ENCODE assay signal across 8 cellular contexts in the genomic region with DNA sequence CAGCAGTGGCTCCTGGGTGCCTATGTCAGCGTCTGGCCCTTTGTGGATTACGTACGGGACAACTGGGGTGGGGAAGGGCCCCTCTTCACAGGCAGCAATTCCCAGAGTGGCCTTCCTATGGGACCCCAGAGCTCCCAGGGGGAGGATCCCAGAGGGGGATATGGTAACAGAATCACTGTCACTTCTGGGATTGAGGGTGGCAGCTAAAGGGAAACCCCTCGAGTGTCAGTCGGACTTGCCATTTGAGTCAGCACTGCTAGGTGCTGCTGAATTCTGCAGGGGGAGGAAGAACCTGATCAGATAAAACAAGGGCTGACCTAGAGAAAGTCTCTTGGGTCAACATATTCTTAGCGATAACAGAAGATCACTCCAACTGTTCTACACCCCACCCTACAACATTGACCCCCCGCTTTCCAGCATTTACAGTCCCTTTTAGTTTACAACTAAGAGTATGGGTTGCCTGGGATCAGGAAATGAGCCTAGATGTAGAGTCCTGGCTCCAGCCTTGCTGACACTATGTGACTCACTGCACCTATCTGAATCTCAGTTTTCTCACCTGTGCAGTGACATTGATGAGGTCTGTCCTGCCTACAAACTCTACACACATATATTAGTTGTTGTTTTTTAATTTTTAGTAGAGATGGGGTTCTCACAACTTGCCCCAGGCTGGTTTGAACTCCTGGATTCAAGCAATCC. TPM values are rescaled to one million over a fixed set of nuclear protein-coding genes. Genes with fewer than 3 reads are reported as not detected.
A peak's percentile ranks its signal among the peaks of the same experiment; 100 is the strongest.
DNase-seq lines count a peak whose midpoint lies in the region; ATAC-seq and TF ChIP-seq lines count a peak whose summit lies in the region.

No MANE protein-coding gene starts in this region.

- H3K4me3 ChIP-seq in lower leg skin (ENCODE audit: low read depth, poor library complexity, severe bottlenecking), result no peak overlapping the region

- TF ChIP-seq CTCF in lower leg skin (IDR thresholded peaks at IDR 0.05), result no peak

- H3K4me1 Mint-ChIP-seq in activated naive CD8-positive, alpha-beta T cell treated with anti-CD3 and anti-CD28 coated beads for 36 hours, result peaks cover 58% of the 10 kb centered on the region

- peak overlapping the region; percentile 83 for H3K4me3 Mint-ChIP-seq in activated naive CD8-positive, alpha-beta T cell treated with anti-CD3 and anti-CD28 coated beads for 36 hours

- no peaks in the 10 kb centered on the region for H3K36me3 Mint-ChIP-seq in activated naive CD8-positive, alpha-beta T cell treated with anti-CD3 and anti-CD28 coated beads for 36 hours

- H3K9me3 Mint-ChIP-seq in activated naive CD8-positive, alpha-beta T cell treated with anti-CD3 and anti-CD28 coated beads for 36 hours, result peaks cover 1% of the 10 kb centered on the region

- peak overlapping the region; percentile 99 for H3K27ac Mint-ChIP-seq in activated naive CD8-positive, alpha-beta T cell treated with anti-CD3 and anti-CD28 coated beads for 36 hours

- 33 to 38% methylated on average over 7 of the region's 7 CpGs for WGBS in lower leg skin, 2 donors

- peak; percentile 60 for DNase-seq in LoVo (ENCODE audit: low spot score)
- DNase-seq in activated naive CD8-positive, alpha-beta T cell treated with anti-CD3 and anti-CD28 coated beads for 36 hours, result peak; percentile 76
- peak; percentile 75 for DNase-seq in islet precursor cell
- DNase-seq in stimulated activated CD8-positive, alpha-beta memory T cell treated with anti-CD3 and anti-CD28 coated beads, Interleukin-12 subunit alpha, Interleukin-12 subunit beta, amount 100 ng/mL, for 4 hours (ENCODE audit: low read depth), result peak; percentile 30
- no peak for DNase-seq in lower leg skin (ENCODE audit: low spot score in 2 of 2)
- no peak for DNase-seq in epidermal melanocyte (ENCODE audit: insufficient read length, low spot score)

- ATAC-seq in GM18498 (IDR thresholded peaks at IDR 0.05; ENCODE audit: unreplicated experiment), result peak; percentile 51
- peak; percentile 46 for ATAC-seq in GM21737 (IDR thresholded peaks at IDR 0.05; ENCODE audit: unreplicated experiment)

- no peaks in the 10 kb centered on the region for H3K27me3 Mint-ChIP-seq in activated naive CD8-positive, alpha-beta T cell treated with anti-CD3 and anti-CD28 coated beads for 36 hours

- intact Hi-C loops in lower leg skin (cut with DNase I; ENCODE audit: low total_unique reads), result no loop called here

- no peak for TF ChIP-seq POLR2A in lower leg skin (IDR thresholded peaks at IDR 0.05)

RNA-seq across cellular contexts. Expression of gene DDIT4, which starts 12.3 kb away (rescaled TPM):
- 100 to 1,000 TPM; 422 to 424 TPM for total RNA-seq in activated naive CD8-positive, alpha-beta T cell treated with anti-CD3 and anti-CD28 coated beads for 36 hours
- total RNA-seq in lower leg skin, result 100 to 1,000 TPM; 274 to 929 (median 421) TPM

RNA-seq across cellular contexts. Expression of gene ASCC1, which starts 45.4 kb away (rescaled TPM):
- total RNA-seq in activated naive CD8-positive, alpha-beta T cell treated with anti-CD3 and anti-CD28 coated beads for 36 hours, result 10 to 100 TPM; 57.3 to 57.7 TPM
- 10 to 100 TPM; 17.7 to 33.3 (median 23.1) TPM for total RNA-seq in lower leg skin

RNA-seq across cellular contexts. Expression of gene ANAPC16, which starts 45.7 kb away (rescaled TPM):
- 10 to 100 TPM; 71.0 to 81.8 TPM for total RNA-seq in activated naive CD8-positive, alpha-beta T cell treated with anti-CD3 and anti-CD28 coated beads for 36 hours
- 100 to 1,000 TPM in 2 of 4 donors, 10 to 100 TPM in 2; 47.8 to 116 (median 100) TPM for total RNA-seq in lower leg skin

Comparison
In these comparisons a context has a peak if more than half of its experiments do, and no peak if none do; other contexts are left out.
1. DNase-seq: peak in LoVo (single experiment), activated naive CD8-positive, alpha-beta T cell treated with anti-CD3 and anti-CD28 coated beads for 36 hours (single experiment), islet precursor cell (single experiment) and stimulated activated CD8-positive, alpha-beta memory T cell treated with anti-CD3 and anti-CD28 coated beads, Interleukin-12 subunit alpha, Interleukin-12 subunit beta, amount 100 ng/mL, for 4 hours (single experiment); none in lower leg skin (0 of 2) and epidermal melanocyte (single experiment).